8 cellular contexts compared by ENCODE assay signal in the genomic region with DNA sequence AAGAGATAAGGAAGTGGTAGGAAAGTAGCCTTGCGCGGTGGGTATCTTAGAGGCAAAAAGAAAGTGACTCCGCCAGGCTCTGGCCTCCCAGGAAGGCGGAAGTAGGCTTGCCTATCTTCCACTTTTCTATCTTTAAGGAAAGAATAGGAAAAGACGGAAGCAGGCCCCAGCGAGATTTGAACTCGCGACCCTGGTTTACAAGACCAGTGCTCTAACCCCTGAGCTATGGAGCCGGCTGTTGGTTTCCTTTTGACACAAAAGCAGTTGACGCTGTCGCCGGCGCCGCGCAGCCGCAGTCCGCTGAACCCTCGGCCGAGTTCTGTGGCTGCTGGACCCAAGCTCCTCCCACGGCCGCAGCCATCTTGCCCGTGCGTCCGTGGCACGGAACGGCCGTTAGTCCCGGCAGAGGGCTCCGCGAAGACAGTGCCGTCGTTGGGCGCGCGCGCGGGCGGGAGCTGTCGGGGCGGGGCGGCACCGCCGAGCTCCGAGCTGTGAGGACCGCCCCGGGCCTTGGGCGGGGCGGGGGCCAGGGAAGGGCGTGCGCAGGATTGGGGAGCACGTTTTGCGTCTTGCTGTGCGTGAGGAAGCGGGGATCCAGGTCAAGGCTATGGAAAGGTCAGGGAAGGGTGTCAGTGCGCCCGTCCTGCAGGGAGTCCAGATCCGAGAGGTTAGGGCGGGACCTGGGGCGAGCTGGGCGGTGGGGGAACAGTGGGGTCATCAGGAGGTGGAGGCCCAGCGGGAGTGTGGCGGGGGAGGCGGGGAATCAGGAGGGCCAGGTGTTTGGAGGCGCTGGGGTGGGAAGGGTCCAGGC. TPM values are rescaled to one million over a fixed set of nuclear protein-coding genes. Genes with fewer than 3 reads are reported as not detected.
DNase-seq lines count a peak whose midpoint lies in the region; ATAC-seq and TF ChIP-seq lines count a peak whose summit lies in the region.

No MANE protein-coding gene starts in this region.

- peak; percentile 92 for DNase-seq in A172 (ENCODE audit: low spot score)
- peak; percentile 92 for DNase-seq in dedifferentiated amniotic fluid mesenchymal stem cell (ENCODE audit: extremely low spot score)
- peak; percentile 95 to 100 for DNase-seq in lower leg skin (ENCODE audit: low spot score in 2 of 2)
- DNase-seq in stimulated activated CD4-positive, alpha-beta T cell treated with anti-CD3 and anti-CD28 coated beads, TNF-alpha, amount 100 ng/mL, for 24 hours (ENCODE audit: low read depth in 3 of 3), result peak; percentile 93 to 96 (median 94)
- DNase-seq in NCI-H1417 treated with DMSO at 0.1 percent for 48 hours (lab: John Stamatoyannopoulos, UW), result no peak

- no peak for TF ChIP-seq CTCF in lower leg skin (IDR thresholded peaks at IDR 0.05)

- ATAC-seq in GM19035 (IDR thresholded peaks at IDR 0.05; ENCODE audit: unreplicated experiment) (peak; percentile 60), HG03342 (IDR thresholded peaks at IDR 0.05; ENCODE audit: unreplicated experiment) (peak; percentile 58)
- peak; percentile 67 to 73 for ATAC-seq in activated CD4-positive, CD25-positive, alpha-beta regulatory T cell treated with anti-CD3 and anti-CD28 coated beads, Interleukin-2, amount 50 U/mL, for 24 hours

- intact Hi-C loops in lower leg skin (cut with DNase I; ENCODE audit: low total_unique reads), result no loop called here

- WGBS in lower leg skin, 2 donors, result 0 to 1% methylated on average over 46 to 48 of the region's 64 CpGs

- H3K4me3 ChIP-seq in lower leg skin (ENCODE audit: low read depth, poor library complexity, severe bottlenecking), result peak overlapping the region; percentile 91

- no peak for TF ChIP-seq POLR2A in lower leg skin (IDR thresholded peaks at IDR 0.05)

RNA-seq across cellular contexts. Expression of a gene that starts 13.3 kb away (rescaled TPM):
- 19.0 and 29.8 TPM in 2 replicates for total RNA-seq in A172 (2014; rRNA removed; shearing (Covaris generic))
- total RNA-seq in lower leg skin, result 100 to 1,000 TPM in 2 of 4 donors, 10 to 100 TPM in 2; 77.2 to 144 (median 89.8) TPM

RNA-seq across cellular contexts. Expression of a gene that starts 31.4 kb away (rescaled TPM):
- 10.3 and 18.2 TPM in 2 replicates for total RNA-seq in A172 (2014; rRNA removed; shearing (Covaris generic))
- total RNA-seq in lower leg skin, result 10 to 100 TPM; 14.7 to 19.8 (median 18.0) TPM

RNA-seq across cellular contexts. Expression of a gene that starts 44.3 kb away (rescaled TPM):
- total RNA-seq in A172 (2014; rRNA removed; shearing (Covaris generic)), result not detected in 2 replicates
- total RNA-seq in lower leg skin, result not detected

RNA-seq across cellular contexts. Expression of a gene that starts 52.0 kb away (rescaled TPM):
- total RNA-seq in A172 (2014; rRNA removed; shearing (Covaris generic)), result 2,696 and 2,799 TPM in 2 replicates
- 1,000 to 10,000 TPM; 3,064 to 4,085 (median 3,503) TPM for total RNA-seq in lower leg skin
